Comparison of ENCODE assay signal across 1 cellular context in the genomic region with DNA sequence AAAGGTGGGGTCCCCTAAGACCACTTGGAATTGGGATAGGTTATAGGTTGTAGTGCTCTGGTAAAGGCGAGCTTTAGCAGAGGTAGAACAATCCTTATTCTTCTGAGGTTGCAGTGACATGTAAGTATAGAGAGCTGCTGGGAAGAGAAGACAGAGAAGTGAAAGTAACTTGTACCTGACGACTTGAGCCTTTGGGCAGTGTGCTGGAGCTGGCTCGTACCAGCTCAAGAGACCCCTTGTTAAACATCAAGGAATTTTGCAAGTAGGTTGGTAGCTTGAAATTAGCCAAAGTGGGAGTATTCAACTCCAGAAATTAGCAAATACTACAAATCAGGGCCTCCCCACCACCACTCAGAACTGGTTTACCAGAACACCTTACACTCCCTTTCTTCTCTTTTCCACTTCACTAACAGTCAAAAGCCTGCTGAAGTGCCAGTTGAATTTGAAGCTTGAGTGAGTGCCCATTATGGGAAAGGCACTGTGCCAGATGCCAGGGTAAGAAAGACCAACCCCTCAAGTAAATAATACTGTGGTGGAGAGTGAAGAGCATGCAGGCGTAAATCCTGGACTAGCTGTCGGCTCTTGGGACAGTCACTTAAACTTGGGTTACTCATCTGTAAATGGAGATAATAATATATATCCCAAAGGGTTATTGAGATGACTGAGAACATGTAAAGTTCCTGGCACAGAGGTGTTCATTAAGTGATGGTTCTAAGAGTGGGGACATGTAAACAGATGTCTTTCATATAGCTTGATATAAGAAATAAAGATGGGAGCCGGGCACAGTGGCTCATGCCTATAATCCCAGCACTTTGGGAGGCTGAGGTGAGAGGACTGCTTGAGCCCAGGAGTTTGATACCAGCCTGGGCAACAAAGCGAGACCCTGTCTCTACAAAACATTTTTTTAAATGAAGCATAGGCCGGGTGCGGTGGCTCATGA.
TF ChIP-seq lines count a peak whose summit lies in the region.

No MANE protein-coding gene starts in this region.

TF ChIP-seq in HepG2, 621 proteins besides CTCF, POLR2A, EP300 and RAD21:
- TF ChIP-seq SIN3B (IDR thresholded peaks at IDR 0.05; ENCODE audit: low read length) (no peak), ARHGAP35 (CRISPR knock-in tag; IDR thresholded peaks at IDR 0.05; ENCODE audit: borderline replicate concordance) (no peak), ZNF816 (CRISPR knock-in tag; IDR thresholded peaks at IDR 0.05; ENCODE audit: borderline replicate concordance) (no peak), TSC22D2 (CRISPR knock-in tag; IDR thresholded peaks at IDR 0.05; ENCODE audit: borderline replicate concordance) (no peak), CAMTA2 (CRISPR knock-in tag; IDR thresholded peaks at IDR 0.05; ENCODE audit: borderline replicate concordance) (no peak), NCOA5 (CRISPR knock-in tag; IDR thresholded peaks at IDR 0.05) (no peak), ZMYM2 (CRISPR knock-in tag; IDR thresholded peaks at IDR 0.05) (no peak), KLF16 (CRISPR knock-in tag; IDR thresholded peaks at IDR 0.05) (no peak), XBP1 (CRISPR knock-in tag; IDR thresholded peaks at IDR 0.05) (no peak), ZNF746 (CRISPR knock-in tag; IDR thresholded peaks at IDR 0.05) (no peak), SMC3 (IDR thresholded peaks at IDR 0.05; ENCODE audit: low read length) (no peak), ZNF383 (CRISPR knock-in tag; IDR thresholded peaks at IDR 0.05; ENCODE audit: borderline replicate concordance) (no peak), JUN (CRISPR knock-in tag; IDR thresholded peaks at IDR 0.05) (no peak)
- TF ChIP-seq, protein P1, sequence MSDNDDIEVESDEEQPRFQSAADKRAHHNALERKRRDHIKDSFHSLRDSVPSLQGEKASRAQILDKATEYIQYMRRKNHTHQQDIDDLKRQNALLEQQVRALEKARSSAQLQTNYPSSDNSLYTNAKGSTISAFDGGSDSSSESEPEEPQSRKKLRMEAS (IDR thresholded peaks at IDR 0.05), result no peak
- TF ChIP-seq, protein P2, sequence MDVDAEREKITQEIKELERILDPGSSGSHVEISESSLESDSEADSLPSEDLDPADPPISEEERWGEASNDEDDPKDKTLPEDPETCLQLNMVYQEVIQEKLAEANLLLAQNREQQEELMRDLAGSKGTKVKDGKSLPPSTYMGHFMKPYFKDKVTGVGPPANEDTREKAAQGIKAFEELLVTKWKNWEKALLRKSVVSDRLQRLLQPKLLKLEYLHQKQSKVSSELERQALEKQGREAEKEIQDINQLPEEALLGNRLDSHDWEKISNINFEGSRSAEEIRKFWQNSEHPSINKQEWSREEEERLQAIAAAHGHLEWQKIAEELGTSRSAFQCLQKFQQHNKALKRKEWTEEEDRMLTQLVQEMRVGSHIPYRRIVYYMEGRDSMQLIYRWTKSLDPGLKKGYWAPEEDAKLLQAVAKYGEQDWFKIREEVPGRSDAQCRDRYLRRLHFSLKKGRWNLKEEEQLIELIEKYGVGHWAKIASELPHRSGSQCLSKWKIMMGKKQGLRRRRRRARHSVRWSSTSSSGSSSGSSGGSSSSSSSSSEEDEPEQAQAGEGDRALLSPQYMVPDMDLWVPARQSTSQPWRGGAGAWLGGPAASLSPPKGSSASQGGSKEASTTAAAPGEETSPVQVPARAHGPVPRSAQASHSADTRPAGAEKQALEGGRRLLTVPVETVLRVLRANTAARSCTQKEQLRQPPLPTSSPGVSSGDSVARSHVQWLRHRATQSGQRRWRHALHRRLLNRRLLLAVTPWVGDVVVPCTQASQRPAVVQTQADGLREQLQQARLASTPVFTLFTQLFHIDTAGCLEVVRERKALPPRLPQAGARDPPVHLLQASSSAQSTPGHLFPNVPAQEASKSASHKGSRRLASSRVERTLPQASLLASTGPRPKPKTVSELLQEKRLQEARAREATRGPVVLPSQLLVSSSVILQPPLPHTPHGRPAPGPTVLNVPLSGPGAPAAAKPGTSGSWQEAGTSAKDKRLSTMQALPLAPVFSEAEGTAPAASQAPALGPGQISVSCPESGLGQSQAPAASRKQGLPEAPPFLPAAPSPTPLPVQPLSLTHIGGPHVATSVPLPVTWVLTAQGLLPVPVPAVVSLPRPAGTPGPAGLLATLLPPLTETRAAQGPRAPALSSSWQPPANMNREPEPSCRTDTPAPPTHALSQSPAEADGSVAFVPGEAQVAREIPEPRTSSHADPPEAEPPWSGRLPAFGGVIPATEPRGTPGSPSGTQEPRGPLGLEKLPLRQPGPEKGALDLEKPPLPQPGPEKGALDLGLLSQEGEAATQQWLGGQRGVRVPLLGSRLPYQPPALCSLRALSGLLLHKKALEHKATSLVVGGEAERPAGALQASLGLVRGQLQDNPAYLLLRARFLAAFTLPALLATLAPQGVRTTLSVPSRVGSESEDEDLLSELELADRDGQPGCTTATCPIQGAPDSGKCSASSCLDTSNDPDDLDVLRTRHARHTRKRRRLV (CRISPR knock-in tag; IDR thresholded peaks at IDR 0.05), result no peak
- TF ChIP-seq, protein P3, sequence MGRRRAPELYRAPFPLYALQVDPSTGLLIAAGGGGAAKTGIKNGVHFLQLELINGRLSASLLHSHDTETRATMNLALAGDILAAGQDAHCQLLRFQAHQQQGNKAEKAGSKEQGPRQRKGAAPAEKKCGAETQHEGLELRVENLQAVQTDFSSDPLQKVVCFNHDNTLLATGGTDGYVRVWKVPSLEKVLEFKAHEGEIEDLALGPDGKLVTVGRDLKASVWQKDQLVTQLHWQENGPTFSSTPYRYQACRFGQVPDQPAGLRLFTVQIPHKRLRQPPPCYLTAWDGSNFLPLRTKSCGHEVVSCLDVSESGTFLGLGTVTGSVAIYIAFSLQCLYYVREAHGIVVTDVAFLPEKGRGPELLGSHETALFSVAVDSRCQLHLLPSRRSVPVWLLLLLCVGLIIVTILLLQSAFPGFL (CRISPR knock-in tag; IDR thresholded peaks at IDR 0.05), result no peak
- TF ChIP-seq, protein P4, sequence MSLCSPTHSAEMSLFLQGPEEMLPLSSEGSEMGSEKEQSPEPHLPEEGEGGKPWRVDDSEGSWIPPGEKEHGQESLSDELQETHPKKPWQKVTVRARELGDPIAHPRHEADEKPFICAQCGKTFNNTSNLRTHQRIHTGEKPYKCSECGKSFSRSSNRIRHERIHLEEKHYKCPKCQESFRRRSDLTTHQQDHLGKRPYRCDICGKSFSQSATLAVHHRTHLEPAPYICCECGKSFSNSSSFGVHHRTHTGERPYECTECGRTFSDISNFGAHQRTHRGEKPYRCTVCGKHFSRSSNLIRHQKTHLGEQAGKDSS (CRISPR knock-in tag; IDR thresholded peaks at IDR 0.05; ENCODE audit: borderline replicate concordance, low read depth), result no peak
